In the genomic region with DNA sequence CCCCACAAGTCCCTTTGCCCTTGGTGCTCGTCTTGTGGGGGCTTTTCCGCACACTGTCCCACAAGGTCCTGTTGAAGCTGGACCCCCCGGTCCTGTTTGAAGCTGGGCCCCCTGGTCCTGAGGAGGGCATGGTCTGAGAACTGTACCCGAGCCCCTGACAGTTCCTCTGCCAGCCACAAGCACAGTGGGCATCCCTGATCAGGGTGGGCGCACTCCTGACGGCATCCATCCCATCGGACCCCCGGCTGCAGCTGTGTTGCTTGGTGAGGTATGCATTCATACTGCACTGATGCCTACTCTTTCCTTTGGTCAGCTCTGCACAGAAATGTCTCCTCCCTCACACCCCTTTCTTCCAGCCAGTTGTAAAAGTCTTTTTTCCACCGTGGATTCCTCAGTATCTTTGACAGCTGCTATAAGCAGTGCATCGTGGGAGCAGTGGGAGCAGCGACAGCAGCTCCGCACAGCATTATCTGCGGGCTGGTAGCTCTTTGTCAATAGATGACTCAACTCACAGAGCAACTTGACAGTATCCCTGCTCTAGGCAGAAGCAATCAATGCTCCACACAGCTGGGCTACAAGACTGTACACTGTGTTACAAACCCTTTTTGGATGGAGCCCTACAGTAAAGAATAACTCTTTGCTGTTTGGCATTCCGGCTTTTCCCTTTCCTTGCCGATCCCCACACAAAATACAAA, we compare ENCODE assay signal across 9 cellular contexts.
DNase-seq lines count a peak whose midpoint lies in the region; ATAC-seq lines count a peak whose summit lies in the region.
"Had no signal": no experiment of that assay in that cellular context is flagged by ENCODE, and none has a peak within 500 bp of the region (broad histone marks: within the 10 kb centered on the region; RNA-seq: fewer than 3 reads in every experiment).

No MANE protein-coding gene starts in this region.

- ATAC-seq in HG02885 (IDR thresholded peaks at IDR 0.05; ENCODE audit: poor library complexity, unreplicated experiment), result no peak

- H3K36me3 ChIP-seq in ES-I3 (ENCODE audit: insufficient read depth, low read length), result no peaks in the 10 kb centered on the region

- H3K9me3 ChIP-seq in ES-I3 (ENCODE audit: control insufficient read depth, insufficient read depth, low read length), result no peaks in the 10 kb centered on the region

- peak; percentile 61 for DNase-seq in amniotic epithelial cell (ENCODE audit: low read depth)
- DNase-seq in hippocampal formation (lab: John Stamatoyannopoulos, UW), result peak; percentile 68 to 84
- DNase-seq in posterior cingulate gyrus, result peak; percentile 40 to 94 (median 66)
- DNase-seq in EL, result no peak
- DNase-seq in NCI-H1048 (lab: John Stamatoyannopoulos, UW), result no peak
- DNase-seq in epidermal melanocyte (ENCODE audit: insufficient read length, low spot score), result no peak
- DNase-seq: activated gamma-delta T cell had no signal

- no peaks in the 10 kb centered on the region for H3K4me1 ChIP-seq in ES-I3 (ENCODE audit: insufficient read depth, low read length)

- peak overlapping the region; percentile 1; the same call in 1 of the 2 replicates for H3K9ac ChIP-seq in ES-I3 (ENCODE audit: low read depth, low read length)

- intact Hi-C loops in posterior cingulate gyrus (cut with DNase I), result loop anchor here (5.0 kb wide), 1 partner anchor 45 kb away; no protein-coding TSS in a partner anchor

Comparison
In these comparisons a context has a peak if more than half of its experiments do, and no peak if none do; other contexts are left out.
1. DNase-seq: peak in amniotic epithelial cell (single experiment), hippocampal formation (2 of 2) and posterior cingulate gyrus (10 of 10); none in EL (single experiment), NCI-H1048 (single experiment) and epidermal melanocyte (single experiment).